8 cellular contexts compared by ENCODE assay signal in genomic region chr5:159316519-159317383, GRCh38. TPM values are rescaled to one million over a fixed set of nuclear protein-coding genes. Genes with fewer than 3 reads are reported as not detected.
DNase-seq lines count a peak whose midpoint lies in the region; TF ChIP-seq lines count a peak whose summit lies in the region.

No MANE protein-coding gene starts in this region.

- peak; percentile 64 for DNase-seq in AG08396 (ENCODE audit: low spot score)
- no peak for DNase-seq in GM12864 (ENCODE audit: low read depth)
- peak; percentile 30 for DNase-seq in UCSD-AML1 (lab: John Stamatoyannopoulos, UW; ENCODE audit: unreplicated experiment)
- peak; percentile 74 for DNase-seq in epithelial cell of esophagus (ENCODE audit: low read depth)
- DNase-seq in NK-92 treated with Interleukin-12 subunit alpha and Interleukin-12 subunit beta, amount 100 ng/mL, for 24 hours (lab: John Stamatoyannopoulos, UW), result no peak
- DNase-seq in hippocampal formation (lab: John Stamatoyannopoulos, UW), result no peak

- H3K36me3 ChIP-seq in neural cell (ENCODE audit: insufficient read depth, low read length), result no peaks in the 10 kb centered on the region

- H3K27me3 ChIP-seq in neural cell (ENCODE audit: insufficient read depth, low read depth, low read length), result no peaks in the 10 kb centered on the region

- no peaks in the 10 kb centered on the region for H3K9me3 ChIP-seq in neural cell (ENCODE audit: low read length)

- H3K79me2 ChIP-seq in neural cell (replicated peaks; ENCODE audit: insufficient read depth, low read length), result no peaks in the 10 kb centered on the region

- H3K9me2 ChIP-seq in neural cell (ENCODE audit: insufficient read depth, low read length), result no peaks in the 10 kb centered on the region

- TF ChIP-seq CTCF in GM12864 (IDR thresholded peaks at IDR 0.05; ENCODE audit: low read depth, low read length, missing control alignments) (peak; percentile 86), LNCAP (IDR thresholded peaks at IDR 0.05) (peak; percentile 70), epithelial cell of esophagus (IDR thresholded peaks at IDR 0.05; ENCODE audit: insufficient read depth, low read depth, low read length, missing control alignments) (peak; percentile 90), neural cell (IDR thresholded peaks at IDR 0.05; ENCODE audit: poor library complexity, severe bottlenecking) (peak; percentile 57)

- H4K20me1 ChIP-seq in neural cell (ENCODE audit: insufficient read depth), result no peaks in the 10 kb centered on the region

- H2AFZ ChIP-seq in neural cell (ENCODE audit: low read depth, low read length), result no peak overlapping the region

- no peak overlapping the region for H3K4me2 ChIP-seq in neural cell (ENCODE audit: low read length)

- TF ChIP-seq RAD21 in neural cell (conservative IDR thresholded peaks at IDR 0.05), result peak; percentile 44

- H3K27ac ChIP-seq in neural cell (ENCODE audit: low read length), result no peak overlapping the region

- H3K4me3 ChIP-seq in GM12864 (ENCODE audit: low read depth, low read length) (no peak overlapping the region), epithelial cell of esophagus (ENCODE audit: low read length) (no peak overlapping the region), neural cell (ENCODE audit: low read length) (no peak overlapping the region)

- H3F3A ChIP-seq in neural cell (ENCODE audit: insufficient read depth, low read length, poor library complexity, severe bottlenecking), result no peaks in the 10 kb centered on the region

- H3K9ac ChIP-seq in neural cell (ENCODE audit: low read length), result no peak overlapping the region

- no peak for TF ChIP-seq EP300 in neural cell (conservative IDR thresholded peaks at IDR 0.05; ENCODE audit: poor library complexity, severe bottlenecking)

TF ChIP-seq in neural cell, 6 proteins besides CTCF, POLR2A, EP300 and RAD21:
- TF ChIP-seq SMC3 (conservative IDR thresholded peaks at IDR 0.05; ENCODE audit: poor library complexity), result peak; percentile 60
- TF ChIP-seq MXI1 (conservative IDR thresholded peaks at IDR 0.05; ENCODE audit: poor library complexity, severe bottlenecking), result no peak
- TF ChIP-seq, protein P1, sequence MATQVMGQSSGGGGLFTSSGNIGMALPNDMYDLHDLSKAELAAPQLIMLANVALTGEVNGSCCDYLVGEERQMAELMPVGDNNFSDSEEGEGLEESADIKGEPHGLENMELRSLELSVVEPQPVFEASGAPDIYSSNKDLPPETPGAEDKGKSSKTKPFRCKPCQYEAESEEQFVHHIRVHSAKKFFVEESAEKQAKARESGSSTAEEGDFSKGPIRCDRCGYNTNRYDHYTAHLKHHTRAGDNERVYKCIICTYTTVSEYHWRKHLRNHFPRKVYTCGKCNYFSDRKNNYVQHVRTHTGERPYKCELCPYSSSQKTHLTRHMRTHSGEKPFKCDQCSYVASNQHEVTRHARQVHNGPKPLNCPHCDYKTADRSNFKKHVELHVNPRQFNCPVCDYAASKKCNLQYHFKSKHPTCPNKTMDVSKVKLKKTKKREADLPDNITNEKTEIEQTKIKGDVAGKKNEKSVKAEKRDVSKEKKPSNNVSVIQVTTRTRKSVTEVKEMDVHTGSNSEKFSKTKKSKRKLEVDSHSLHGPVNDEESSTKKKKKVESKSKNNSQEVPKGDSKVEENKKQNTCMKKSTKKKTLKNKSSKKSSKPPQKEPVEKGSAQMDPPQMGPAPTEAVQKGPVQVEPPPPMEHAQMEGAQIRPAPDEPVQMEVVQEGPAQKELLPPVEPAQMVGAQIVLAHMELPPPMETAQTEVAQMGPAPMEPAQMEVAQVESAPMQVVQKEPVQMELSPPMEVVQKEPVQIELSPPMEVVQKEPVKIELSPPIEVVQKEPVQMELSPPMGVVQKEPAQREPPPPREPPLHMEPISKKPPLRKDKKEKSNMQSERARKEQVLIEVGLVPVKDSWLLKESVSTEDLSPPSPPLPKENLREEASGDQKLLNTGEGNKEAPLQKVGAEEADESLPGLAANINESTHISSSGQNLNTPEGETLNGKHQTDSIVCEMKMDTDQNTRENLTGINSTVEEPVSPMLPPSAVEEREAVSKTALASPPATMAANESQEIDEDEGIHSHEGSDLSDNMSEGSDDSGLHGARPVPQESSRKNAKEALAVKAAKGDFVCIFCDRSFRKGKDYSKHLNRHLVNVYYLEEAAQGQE (IDR thresholded peaks at IDR 0.05; ENCODE audit: borderline replicate concordance), result no peak
- no peak for TF ChIP-seq EZH2 (IDR thresholded peaks at IDR 0.05; ENCODE audit: borderline replicate concordance, insufficient read depth, low read length, poor library complexity, severe bottlenecking)
TF ChIP-seq in neural cell: peak in this region for 1.

RNA-seq across cellular contexts. Expression of gene IL12B, which starts 13.5 kb away (rescaled TPM):
- polyA plus RNA-seq in neural cell, result not detected in 2 replicates
- polyA minus RNA-seq in neural cell, result not detected in 2 replicates

RNA-seq across cellular contexts. Expression of gene UBLCP1, which starts 53.7 kb away (rescaled TPM):
- 34.9 and 42.5 TPM in 2 replicates for polyA plus RNA-seq in neural cell
- polyA minus RNA-seq in neural cell, result 32.6 and 35.4 TPM in 2 replicates

Comparison
In these comparisons a context has a peak if more than half of its experiments do, and no peak if none do; other contexts are left out.
1. DNase-seq: peak in AG08396 (single experiment), UCSD-AML1 (single experiment) and epithelial cell of esophagus (single experiment); none in GM12864 (single experiment), NK-92 treated with Interleukin-12 subunit alpha and Interleukin-12 subunit beta, amount 100 ng/mL, for 24 hours (single experiment) and hippocampal formation (0 of 2).
2. Peak in every context shown above with its lines, with median percentiles within 50 percentile points of each other: CTCF ChIP-seq.